ENCODE assay signal across 8 cellular contexts in genomic region chr7:124930173-124930623, GRCh38. TPM values are rescaled to one million over a fixed set of nuclear protein-coding genes. Genes with fewer than 3 reads are reported as not detected.
DNase-seq lines count a peak whose midpoint lies in the region; ATAC-seq and TF ChIP-seq lines count a peak whose summit lies in the region.

No MANE protein-coding gene starts in this region.

- ATAC-seq in CD4-positive, CD25-positive, alpha-beta regulatory T cell (ENCODE audit: low read depth in 2 of 2), result no peak
- ATAC-seq in HG03139 (IDR thresholded peaks at IDR 0.05; ENCODE audit: unreplicated experiment) (no peak), HG03196 (IDR thresholded peaks at IDR 0.05; ENCODE audit: unreplicated experiment) (no peak)

- no peaks in the 10 kb centered on the region for H3K9me2 ChIP-seq in neural cell (ENCODE audit: insufficient read depth, low read length)

- H3K4me3 Mint-ChIP-seq in CD4-positive, CD25-positive, alpha-beta regulatory T cell, result peak overlapping the region; percentile 89 to 96 (median 92)

- no peak for DNase-seq in CD4-positive, CD25-positive, alpha-beta regulatory T cell
- DNase-seq in AG08396 (ENCODE audit: low spot score), result no peak
- no peak for DNase-seq in GOT3 (lab: John Stamatoyannopoulos, UW)

- no peak for TF ChIP-seq RAD21 in neural cell (conservative IDR thresholded peaks at IDR 0.05)

- H4K20me1 ChIP-seq in neural cell (ENCODE audit: insufficient read depth), result no peaks in the 10 kb centered on the region

- H3K79me2 ChIP-seq in neural cell (replicated peaks; ENCODE audit: insufficient read depth, low read length), result peaks cover 19% of the 10 kb centered on the region

- TF ChIP-seq CTCF in neural cell (IDR thresholded peaks at IDR 0.05; ENCODE audit: poor library complexity, severe bottlenecking), result no peak

- no peaks in the 10 kb centered on the region for H3K27me3 ChIP-seq in CD4-positive, CD25-positive, alpha-beta regulatory T cell (ENCODE audit: control insufficient read depth, insufficient read depth, low read length)
- no peaks in the 10 kb centered on the region for H3K27me3 ChIP-seq in HUES64 (ENCODE audit: insufficient read depth, low read length)
- no peaks in the 10 kb centered on the region for H3K27me3 ChIP-seq in neural cell (ENCODE audit: insufficient read depth, low read depth, low read length)

- no peak overlapping the region for H2AFZ ChIP-seq in neural cell (ENCODE audit: low read depth, low read length)

- H3K4me2 ChIP-seq in neural cell (ENCODE audit: low read length), result peak overlapping the region; percentile 57

- H3K36me3 ChIP-seq in CD4-positive, CD25-positive, alpha-beta regulatory T cell (ENCODE audit: control insufficient read depth, insufficient read depth, low read length), result peaks cover 2% of the 10 kb centered on the region
- H3K36me3 ChIP-seq in HUES64 (ENCODE audit: insufficient read depth, low read length) (peaks cover 7% of the 10 kb centered on the region; the same call in 1 of the 2 replicates), neural cell (ENCODE audit: insufficient read depth, low read length) (no peaks in the 10 kb centered on the region)

- H3K9me3 Mint-ChIP-seq in CD4-positive, CD25-positive, alpha-beta regulatory T cell, result no peaks in the 10 kb centered on the region

- 36% methylated on average over 1 of the region's 1 CpG for WGBS in HUES64

- TF ChIP-seq EP300 in neural cell (conservative IDR thresholded peaks at IDR 0.05; ENCODE audit: poor library complexity, severe bottlenecking), result no peak

- peaks cover 20 to 51% (median 35%) of the 10 kb centered on the region in 4 donors for H3K4me1 Mint-ChIP-seq in CD4-positive, CD25-positive, alpha-beta regulatory T cell

- peak overlapping the region; percentile 87 for H3K27ac ChIP-seq in CD4-positive, CD25-positive, alpha-beta regulatory T cell (ENCODE audit: insufficient read depth, low read length, poor library complexity, severe bottlenecking)
- peak overlapping the region; percentile 76; the same call in 1 of the 2 replicates for H3K27ac ChIP-seq in HUES64 (ENCODE audit: low read depth, low read length)
- H3K27ac ChIP-seq in cingulate gyrus (ENCODE audit: low read depth, low read length), result peak overlapping the region; percentile 90
- peak overlapping the region; percentile 73 for H3K27ac ChIP-seq in neural cell (ENCODE audit: low read length)

- H3K4me3 ChIP-seq in CD4-positive, CD25-positive, alpha-beta regulatory T cell (ENCODE audit: low read depth, low read length), result peak overlapping the region; percentile 98
- H3K4me3 ChIP-seq in HUES64 (ENCODE audit: low read length) (peak overlapping the region; percentile 85), neural cell (ENCODE audit: low read length) (peak overlapping the region; percentile 73)

- H3K27ac Mint-ChIP-seq in CD4-positive, CD25-positive, alpha-beta regulatory T cell, result peak overlapping the region in 2 of 3 donors; percentile 96 to 97

- peaks cover 12% of the 10 kb centered on the region for H3K4me1 ChIP-seq in CD4-positive, CD25-positive, alpha-beta regulatory T cell (ENCODE audit: control insufficient read depth, insufficient read depth, low read length, poor library complexity, severe bottlenecking)
- no peaks in the 10 kb centered on the region for H3K4me1 ChIP-seq in HUES64 (ENCODE audit: insufficient read depth, low read length)

- peaks cover 22% of the 10 kb centered on the region for H3K36me3 Mint-ChIP-seq in CD4-positive, CD25-positive, alpha-beta regulatory T cell

- H3K9me3 ChIP-seq in CD4-positive, CD25-positive, alpha-beta regulatory T cell (ENCODE audit: control insufficient read depth in 2 of 2, low read length in 2 of 2), result no peaks in the 10 kb centered on the region
- H3K9me3 ChIP-seq in HUES64 (ENCODE audit: insufficient read depth, low read depth, low read length) (no peaks in the 10 kb centered on the region), neural cell (ENCODE audit: low read length) (no peaks in the 10 kb centered on the region)

- H3K9ac ChIP-seq in HUES64 (ENCODE audit: low read depth, low read length), result no peak overlapping the region
- peak overlapping the region; percentile 66 for H3K9ac ChIP-seq in neural cell (ENCODE audit: low read length)

- H3K27me3 Mint-ChIP-seq in CD4-positive, CD25-positive, alpha-beta regulatory T cell, result peaks cover 5% of the 10 kb centered on the region

- H3F3A ChIP-seq in neural cell (ENCODE audit: insufficient read depth, low read length, poor library complexity, severe bottlenecking), result no peaks in the 10 kb centered on the region

TF ChIP-seq in neural cell, 6 proteins besides CTCF, POLR2A, EP300 and RAD21:
- TF ChIP-seq MXI1 (conservative IDR thresholded peaks at IDR 0.05; ENCODE audit: poor library complexity, severe bottlenecking), result no peak

RNA-seq across cellular contexts. Expression of gene POT1, which starts 0.6 kb away (rescaled TPM):
- 17.1 TPM for total RNA-seq in CD4-positive, CD25-positive, alpha-beta regulatory T cell
- 10 to 100 TPM; 19.4 to 27.7 (median 22.7) TPM for polyA plus RNA-seq in CD4-positive, CD25-positive, alpha-beta regulatory T cell
- polyA plus RNA-seq in HUES64 (2013, experiment 1 of 2), result 16.6 TPM
- polyA plus RNA-seq in HUES64 (2013, experiment 2 of 2), result 22.4 TPM
- 19.3 and 23.9 TPM in 2 replicates for polyA plus RNA-seq in neural cell
- polyA minus RNA-seq in neural cell, result 44.8 and 59.8 TPM in 2 replicates
